Comparison of ENCODE assay signal across 2 cellular contexts in the genomic region with DNA sequence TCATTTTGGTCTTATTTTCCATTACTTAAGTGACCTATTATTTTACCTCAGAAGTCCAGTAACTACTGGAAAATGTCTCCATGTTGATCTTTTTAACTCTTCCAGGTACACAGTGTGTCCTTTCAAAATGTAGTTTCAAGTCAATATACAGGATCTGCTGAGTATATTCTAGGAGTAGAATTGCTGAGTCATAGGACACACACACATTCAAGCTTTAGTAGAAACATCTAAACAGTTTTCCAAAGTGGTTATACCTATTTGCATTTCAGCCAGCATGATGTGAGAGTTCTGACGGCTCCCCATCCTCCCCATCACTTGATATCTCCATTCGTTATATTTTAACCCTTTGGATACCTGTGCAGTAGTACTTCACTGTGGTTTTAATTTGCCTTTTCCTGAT.
TF ChIP-seq lines count a peak whose summit lies in the region.

No MANE protein-coding gene starts in this region.

TF ChIP-seq in HepG2, 621 proteins besides CTCF, POLR2A, EP300 and RAD21 (continued from another document and continues in another):
- TF ChIP-seq MAFK (conservative IDR thresholded peaks at IDR 0.05 in 1 of 2, IDR thresholded peaks at IDR 0.05 in 1 of 2; ENCODE audit: low read length in 2 of 2), result peak; percentile 77 to 79
- TF ChIP-seq EZH2 (conservative IDR thresholded peaks at IDR 0.05; ENCODE audit: low read depth, low read length), result no peak
- no peak for TF ChIP-seq NFKB2 (CRISPR knock-in tag; IDR thresholded peaks at IDR 0.05; ENCODE audit: borderline replicate concordance)
- no peak for TF ChIP-seq USF2 (IDR thresholded peaks at IDR 0.05; ENCODE audit: low read depth, low read length)
- TF ChIP-seq USF2 (CRISPR knock-in tag; IDR thresholded peaks at IDR 0.05; ENCODE audit: borderline replicate concordance), result no peak
- no peak for TF ChIP-seq SIX4 (CRISPR knock-in tag; IDR thresholded peaks at IDR 0.05)
- TF ChIP-seq ZNF317 (CRISPR knock-in tag; IDR thresholded peaks at IDR 0.05), result no peak
- no peak for TF ChIP-seq TOE1 (CRISPR knock-in tag; IDR thresholded peaks at IDR 0.05)
- TF ChIP-seq, protein P1, sequence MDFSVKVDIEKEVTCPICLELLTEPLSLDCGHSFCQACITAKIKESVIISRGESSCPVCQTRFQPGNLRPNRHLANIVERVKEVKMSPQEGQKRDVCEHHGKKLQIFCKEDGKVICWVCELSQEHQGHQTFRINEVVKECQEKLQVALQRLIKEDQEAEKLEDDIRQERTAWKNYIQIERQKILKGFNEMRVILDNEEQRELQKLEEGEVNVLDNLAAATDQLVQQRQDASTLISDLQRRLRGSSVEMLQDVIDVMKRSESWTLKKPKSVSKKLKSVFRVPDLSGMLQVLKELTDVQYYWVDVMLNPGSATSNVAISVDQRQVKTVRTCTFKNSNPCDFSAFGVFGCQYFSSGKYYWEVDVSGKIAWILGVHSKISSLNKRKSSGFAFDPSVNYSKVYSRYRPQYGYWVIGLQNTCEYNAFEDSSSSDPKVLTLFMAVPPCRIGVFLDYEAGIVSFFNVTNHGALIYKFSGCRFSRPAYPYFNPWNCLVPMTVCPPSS (IDR thresholded peaks at IDR 0.05), result no peak
- TF ChIP-seq MAFF (IDR thresholded peaks at IDR 0.05; ENCODE audit: low read depth, low read length), result peak; percentile 78
- TF ChIP-seq GTF3A (CRISPR knock-in tag; conservative IDR thresholded peaks at IDR 0.05), result no peak
- TF ChIP-seq, protein P2, sequence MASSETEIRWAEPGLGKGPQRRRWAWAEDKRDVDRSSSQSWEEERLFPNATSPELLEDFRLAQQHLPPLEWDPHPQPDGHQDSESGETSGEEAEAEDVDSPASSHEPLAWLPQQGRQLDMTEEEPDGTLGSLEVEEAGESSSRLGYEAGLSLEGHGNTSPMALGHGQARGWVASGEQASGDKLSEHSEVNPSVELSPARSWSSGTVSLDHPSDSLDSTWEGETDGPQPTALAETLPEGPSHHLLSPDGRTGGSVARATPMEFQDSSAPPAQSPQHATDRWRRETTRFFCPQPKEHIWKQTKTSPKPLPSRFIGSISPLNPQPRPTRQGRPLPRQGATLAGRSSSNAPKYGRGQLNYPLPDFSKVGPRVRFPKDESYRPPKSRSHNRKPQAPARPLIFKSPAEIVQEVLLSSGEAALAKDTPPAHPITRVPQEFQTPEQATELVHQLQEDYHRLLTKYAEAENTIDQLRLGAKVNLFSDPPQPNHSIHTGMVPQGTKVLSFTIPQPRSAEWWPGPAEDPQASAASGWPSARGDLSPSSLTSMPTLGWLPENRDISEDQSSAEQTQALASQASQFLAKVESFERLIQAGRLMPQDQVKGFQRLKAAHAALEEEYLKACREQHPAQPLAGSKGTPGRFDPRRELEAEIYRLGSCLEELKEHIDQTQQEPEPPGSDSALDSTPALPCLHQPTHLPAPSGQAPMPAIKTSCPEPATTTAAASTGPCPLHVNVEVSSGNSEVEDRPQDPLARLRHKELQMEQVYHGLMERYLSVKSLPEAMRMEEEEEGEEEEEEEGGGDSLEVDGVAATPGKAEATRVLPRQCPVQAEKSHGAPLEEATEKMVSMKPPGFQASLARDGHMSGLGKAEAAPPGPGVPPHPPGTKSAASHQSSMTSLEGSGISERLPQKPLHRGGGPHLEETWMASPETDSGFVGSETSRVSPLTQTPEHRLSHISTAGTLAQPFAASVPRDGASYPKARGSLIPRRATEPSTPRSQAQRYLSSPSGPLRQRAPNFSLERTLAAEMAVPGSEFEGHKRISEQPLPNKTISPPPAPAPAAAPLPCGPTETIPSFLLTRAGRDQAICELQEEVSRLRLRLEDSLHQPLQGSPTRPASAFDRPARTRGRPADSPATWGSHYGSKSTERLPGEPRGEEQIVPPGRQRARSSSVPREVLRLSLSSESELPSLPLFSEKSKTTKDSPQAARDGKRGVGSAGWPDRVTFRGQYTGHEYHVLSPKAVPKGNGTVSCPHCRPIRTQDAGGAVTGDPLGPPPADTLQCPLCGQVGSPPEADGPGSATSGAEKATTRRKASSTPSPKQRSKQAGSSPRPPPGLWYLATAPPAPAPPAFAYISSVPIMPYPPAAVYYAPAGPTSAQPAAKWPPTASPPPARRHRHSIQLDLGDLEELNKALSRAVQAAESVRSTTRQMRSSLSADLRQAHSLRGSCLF (CRISPR knock-in tag; IDR thresholded peaks at IDR 0.05; ENCODE audit: borderline replicate concordance), result no peak
- TF ChIP-seq GABPA (IDR thresholded peaks at IDR 0.05; ENCODE audit: low read depth, low read length), result no peak
- TF ChIP-seq GABPA (CRISPR knock-in tag; IDR thresholded peaks at IDR 0.05; ENCODE audit: low read depth), result no peak
- no peak for TF ChIP-seq ZIK1 (CRISPR knock-in tag; IDR thresholded peaks at IDR 0.05; ENCODE audit: borderline replicate concordance, low read depth)
- TF ChIP-seq, protein P3, sequence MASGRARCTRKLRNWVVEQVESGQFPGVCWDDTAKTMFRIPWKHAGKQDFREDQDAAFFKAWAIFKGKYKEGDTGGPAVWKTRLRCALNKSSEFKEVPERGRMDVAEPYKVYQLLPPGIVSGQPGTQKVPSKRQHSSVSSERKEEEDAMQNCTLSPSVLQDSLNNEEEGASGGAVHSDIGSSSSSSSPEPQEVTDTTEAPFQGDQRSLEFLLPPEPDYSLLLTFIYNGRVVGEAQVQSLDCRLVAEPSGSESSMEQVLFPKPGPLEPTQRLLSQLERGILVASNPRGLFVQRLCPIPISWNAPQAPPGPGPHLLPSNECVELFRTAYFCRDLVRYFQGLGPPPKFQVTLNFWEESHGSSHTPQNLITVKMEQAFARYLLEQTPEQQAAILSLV (CRISPR knock-in tag; IDR thresholded peaks at IDR 0.05; ENCODE audit: borderline replicate concordance), result no peak
- no peak for TF ChIP-seq ZNF773 (CRISPR knock-in tag; IDR thresholded peaks at IDR 0.05; ENCODE audit: borderline replicate concordance)
- no peak for TF ChIP-seq ZNF761 (CRISPR knock-in tag; conservative IDR thresholded peaks at IDR 0.05)

TF ChIP-seq in K562, 482 proteins besides CTCF, POLR2A, EP300 and RAD21:
- TF ChIP-seq RNF219 (CRISPR knock-in tag; IDR thresholded peaks at IDR 0.05) (no peak), KDM5B (IDR thresholded peaks at IDR 0.05; ENCODE audit: insufficient replicate concordance, low read depth, low read length) (no peak), ZNF311 (CRISPR knock-in tag; IDR thresholded peaks at IDR 0.05) (no peak), SP2 (IDR thresholded peaks at IDR 0.05; ENCODE audit: extremely low read depth, low read depth, low read length, poor library complexity, severe bottlenecking) (no peak), BRF1 (IDR thresholded peaks at IDR 0.05; ENCODE audit: borderline replicate concordance, extremely low read depth, insufficient read length) (no peak), RFX7 (CRISPR knock-in tag; IDR thresholded peaks at IDR 0.05) (no peak), ZNF695 (CRISPR knock-in tag; IDR thresholded peaks at IDR 0.05) (no peak), MAFG (tag; conservative IDR thresholded peaks at IDR 0.05) (peak; percentile 59), ZNF707 (CRISPR knock-in tag; conservative IDR thresholded peaks at IDR 0.05) (no peak), NFE2 (IDR thresholded peaks at IDR 0.05; ENCODE audit: low read depth) (peak; percentile 21; the same call in 1 of the 2 replicates), NFE2L1 (tag; IDR thresholded peaks at IDR 0.05; ENCODE audit: borderline replicate concordance, low read depth) (0 out of 2 replicates have a peak, but pooled peaks have one; percentile 38), ZNF316 (IDR thresholded peaks at IDR 0.05) (peak; percentile 28; the same call in 1 of the 2 replicates), UBTF (IDR thresholded peaks at IDR 0.05; ENCODE audit: borderline replicate concordance in 1 of 2, low read depth in 2 of 2, low read length in 2 of 2) (no peak), IRF1 (CRISPR knock-in tag; IDR thresholded peaks at IDR 0.05; ENCODE audit: borderline replicate concordance) (no peak), NUFIP1 (IDR thresholded peaks at IDR 0.05; ENCODE audit: partially characterized antibody) (no peak), MAFF (IDR thresholded peaks at IDR 0.05; ENCODE audit: low read length) (peak; percentile 44)
- TF ChIP-seq, protein P4, sequence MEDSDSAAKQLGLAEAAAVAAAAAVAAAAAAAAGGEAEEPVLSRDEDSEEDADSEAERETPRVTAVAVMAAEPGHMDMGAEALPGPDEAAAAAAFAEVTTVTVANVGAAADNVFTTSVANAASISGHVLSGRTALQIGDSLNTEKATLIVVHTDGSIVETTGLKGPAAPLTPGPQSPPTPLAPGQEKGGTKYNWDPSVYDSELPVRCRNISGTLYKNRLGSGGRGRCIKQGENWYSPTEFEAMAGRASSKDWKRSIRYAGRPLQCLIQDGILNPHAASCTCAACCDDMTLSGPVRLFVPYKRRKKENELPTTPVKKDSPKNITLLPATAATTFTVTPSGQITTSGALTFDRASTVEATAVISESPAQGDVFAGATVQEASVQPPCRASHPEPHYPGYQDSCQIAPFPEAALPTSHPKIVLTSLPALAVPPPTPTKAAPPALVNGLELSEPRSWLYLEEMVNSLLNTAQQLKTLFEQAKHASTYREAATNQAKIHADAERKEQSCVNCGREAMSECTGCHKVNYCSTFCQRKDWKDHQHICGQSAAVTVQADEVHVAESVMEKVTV (CRISPR knock-in tag; IDR thresholded peaks at IDR 0.05), result no peak
